In the genomic region with DNA sequence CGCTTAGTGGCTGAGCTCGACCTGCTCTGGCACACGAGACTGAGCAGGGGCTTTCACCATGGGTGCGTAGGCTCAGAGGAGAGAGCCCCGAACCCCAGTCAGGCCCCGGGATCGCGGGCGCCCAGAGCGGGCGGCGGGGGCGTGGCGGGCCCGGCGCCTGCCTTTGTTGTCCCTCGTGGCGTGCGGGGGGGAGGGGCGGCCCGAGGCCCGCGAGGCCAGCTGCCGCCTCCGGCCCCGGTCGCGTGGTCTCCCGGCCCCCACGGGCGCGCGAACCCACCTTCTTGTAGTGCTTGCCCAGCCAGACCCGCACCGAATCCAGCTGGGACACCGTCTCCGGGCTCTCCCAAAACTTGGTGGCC, we compare ENCODE assay signal across 8 cellular contexts. TPM values are rescaled to one million over a fixed set of nuclear protein-coding genes. Genes with fewer than 3 reads are reported as not detected.
DNase-seq lines count a peak whose midpoint lies in the region; ATAC-seq and TF ChIP-seq lines count a peak whose summit lies in the region.

No MANE protein-coding gene starts in this region.

- no peaks in the 10 kb centered on the region for H3K27me3 Mint-ChIP-seq in activated naive CD8-positive, alpha-beta T cell

- ATAC-seq in HG02938 (IDR thresholded peaks at IDR 0.05; ENCODE audit: unreplicated experiment) (peak; percentile 22), aorta (ENCODE audit: low FRiP score) (peak; percentile 78)

- peak overlapping the region; percentile 97 for H3K27ac Mint-ChIP-seq in activated naive CD8-positive, alpha-beta T cell

- H3K27ac ChIP-seq in left ventricle myocardium inferior (replicated peaks) (peak overlapping the region; percentile 98), aorta (ENCODE audit: low read depth in 1 of 2, low read length in 2 of 2) (peak overlapping the region; percentile 79 to 85)

- intact Hi-C loops in left ventricle myocardium inferior (cut with micrococcal nuclease) (no loop called here), aorta (cut with DNase I) (loop anchor here in 1 of 2 donors (10.0 kb wide), 1 partner anchor 67 kb away; no protein-coding TSS in a partner anchor)

- H3K4me3 Mint-ChIP-seq in activated naive CD8-positive, alpha-beta T cell = peak overlapping the region; percentile 97

- H3K4me1 ChIP-seq in left ventricle myocardium inferior (peaks cover 54% of the 10 kb centered on the region), aorta (ENCODE audit: control insufficient read depth in 1 of 2, insufficient read depth in 2 of 2, low read length in 2 of 2) (no peaks in the 10 kb centered on the region)

- no peaks in the 10 kb centered on the region for H3K27me3 ChIP-seq in left ventricle myocardium inferior (ENCODE audit: low read depth)
- H3K27me3 ChIP-seq in aorta (ENCODE audit: control insufficient read depth in 1 of 2, insufficient read depth in 2 of 2, low read length in 1 of 2) = no peaks in the 10 kb centered on the region

- H3K36me3 ChIP-seq in left ventricle myocardium inferior (no peaks in the 10 kb centered on the region), aorta (ENCODE audit: control insufficient read depth in 1 of 2, insufficient read depth in 2 of 2, low read length in 1 of 2) (no peaks in the 10 kb centered on the region)

- no peaks in the 10 kb centered on the region for H3K9me3 ChIP-seq in left ventricle myocardium inferior (replicated peaks)
- H3K9me3 ChIP-seq in aorta (ENCODE audit: control insufficient read depth, low read length) = no peaks in the 10 kb centered on the region

- H3K36me3 Mint-ChIP-seq in activated naive CD8-positive, alpha-beta T cell = no peaks in the 10 kb centered on the region

- DNase-seq in NCI-H2227 (lab: John Stamatoyannopoulos, UW; ENCODE audit: unreplicated experiment) (peak; percentile 57), NCI-H2227 treated with DMSO at 0.1 percent for 48 hours (lab: John Stamatoyannopoulos, UW) (no peak), RPMI8226 (peak; percentile 75), left ventricle myocardium inferior (peak; percentile 70), putamen (ENCODE audit: low spot score) (peak; percentile 51), aorta (peak; percentile 81 to 89)

- TF ChIP-seq CTCF in left ventricle myocardium inferior (IDR thresholded peaks at IDR 0.05; ENCODE audit: borderline replicate concordance) = no peak

- 0 to 1% methylated on average over 24 to 37 of the region's 37 CpGs for WGBS in aorta, 2 donors

- peaks cover 23% of the 10 kb centered on the region for H3K4me1 Mint-ChIP-seq in activated naive CD8-positive, alpha-beta T cell (ENCODE audit: low read depth)

- no peaks in the 10 kb centered on the region for H3K9me3 Mint-ChIP-seq in activated naive CD8-positive, alpha-beta T cell (ENCODE audit: low read depth)

- H3K4me3 ChIP-seq in left ventricle myocardium inferior = peak overlapping the region; percentile 94
- peak overlapping the region; percentile 83 for H3K4me3 ChIP-seq in aorta (ENCODE audit: low read length in 2 of 2)

RNA-seq across cellular contexts. Expression of gene SMARCC1, which starts 0.4 kb away (rescaled TPM):
- total RNA-seq in left ventricle myocardium inferior (22.9 TPM), aorta (10 to 100 TPM; 65.3 to 66.8 TPM)
- polyA plus RNA-seq in aorta = 10 to 100 TPM; 12.5 to 16.4 TPM

RNA-seq across cellular contexts. Expression of gene DHX30, which starts 21.6 kb away (rescaled TPM):
- total RNA-seq in left ventricle myocardium inferior (49.8 TPM), aorta (10 to 100 TPM; 47.6 to 53.6 TPM)
- 10 to 100 TPM; 12.8 to 54.2 TPM for polyA plus RNA-seq in aorta
